15 cellular contexts compared by ENCODE assay signal in genomic region chr11:116257092-116257491, GRCh38.
DNase-seq lines count a peak whose midpoint lies in the region; ATAC-seq and TF ChIP-seq lines count a peak whose summit lies in the region.
"Had no signal": no experiment of that assay in that cellular context is flagged by ENCODE, and none has a peak within 500 bp of the region (broad histone marks: within the 10 kb centered on the region; RNA-seq: fewer than 3 reads in every experiment).

No MANE protein-coding gene starts in this region.

- H4K91ac ChIP-seq in neuronal stem cell (ENCODE audit: low read depth, low read length, poor library complexity) = no peak overlapping the region

- H3K4ac ChIP-seq in neuronal stem cell (ENCODE audit: low read length) = no peak overlapping the region

- H2AK5ac ChIP-seq in neuronal stem cell (ENCODE audit: low read depth, low read length) = no peak overlapping the region

- DNase-seq in HCT116 (ENCODE audit: low read depth, low spot score) (peak; percentile 4), NCI-H226 (peak; percentile 15), neuronal stem cell (ENCODE audit: low spot score) (no peak), NOMO-1 (lab: John Stamatoyannopoulos, UW; ENCODE audit: unreplicated experiment in 2 of 2) (no peak)
- DNase-seq: activated CD4-positive, CD25-positive, alpha-beta regulatory T cell; amniotic stem cell; central memory CD4-positive, alpha-beta T cell; effector CD4-positive, alpha-beta T cell; NCI-H2029; thyroid gland had no signal

- intact Hi-C loops in HCT116 (cut with micrococcal nuclease) = no loop called here

- no peaks in the 10 kb centered on the region for H4K20me1 ChIP-seq in HCT116 (ENCODE audit: insufficient read depth)

- no peak overlapping the region for H2BK15ac ChIP-seq in neuronal stem cell (ENCODE audit: low read length)

- H4K8ac ChIP-seq in neuronal stem cell (ENCODE audit: low read depth, low read length) = no peak overlapping the region

- H3K23ac ChIP-seq in neuronal stem cell (ENCODE audit: low read depth, low read length, poor library complexity) = no peak overlapping the region

- H3K4me2 ChIP-seq in HCT116 (ENCODE audit: low read length) (no peak overlapping the region), neuronal stem cell (ENCODE audit: insufficient read depth, low read length, poor library complexity, severe bottlenecking) (no peak overlapping the region)

- H3K27ac ChIP-seq in HCT116 (ENCODE audit: low read depth, low read length) = no peak overlapping the region
- H3K27ac ChIP-seq in neuronal stem cell (replicated peaks; ENCODE audit: low read length) = no peak overlapping the region
- H3K27ac ChIP-seq: parathyroid adenoma, RWPE1, thyroid gland had no signal

- TF ChIP-seq CTCF in HCT116 (IDR thresholded peaks at IDR 0.05 in 2 of 3, conservative IDR thresholded peaks at IDR 0.05 in 1 of 3; ENCODE audit: borderline replicate concordance in 1 of 3, insufficient read depth in 1 of 3, low read depth in 2 of 3, low read length in 2 of 3) = no peak

- H2BK12ac ChIP-seq in neuronal stem cell (ENCODE audit: low read length) = no peak overlapping the region

- H3K9ac ChIP-seq in HCT116 (ENCODE audit: low read length) = no peak overlapping the region
- no peak overlapping the region for H3K9ac ChIP-seq in neuronal stem cell (ENCODE audit: low read depth, low read length, poor library complexity)
- H3K9ac ChIP-seq: parathyroid adenoma had no signal

- H3K14ac ChIP-seq in neuronal stem cell (ENCODE audit: low read length) = no peak overlapping the region

- no peaks in the 10 kb centered on the region for H3K79me1 ChIP-seq in neuronal stem cell (ENCODE audit: low read depth, low read length)

- no peak for TF ChIP-seq POLR2A in HCT116 (IDR thresholded peaks at IDR 0.05; ENCODE audit: borderline replicate concordance, extremely low read depth, insufficient read depth, insufficient read length)

- WGBS in neuronal stem cell (ENCODE audit: extremely low coverage in 2 of 2, insufficient read length in 2 of 2, insufficient replicate concordance in 1 of 2), 2 donors = no CpG with 5 or more reads among the region's 1 CpG

- no peaks in the 10 kb centered on the region for H3K79me2 ChIP-seq in HCT116 (ENCODE audit: insufficient read depth, low read length)
- H3K79me2 ChIP-seq: parathyroid adenoma had no signal

- no peaks in the 10 kb centered on the region for H3K9me3 ChIP-seq in HCT116 (ENCODE audit: control insufficient read depth in 1 of 2, insufficient read depth in 1 of 2, low read depth in 1 of 2, low read length in 2 of 2)
- H3K9me3 ChIP-seq in neuronal stem cell (replicated peaks in 1 of 2; ENCODE audit: control insufficient read depth in 2 of 2, insufficient read depth in 1 of 2, low read depth in 1 of 2, low read length in 2 of 2) = no peaks in the 10 kb centered on the region
- H3K9me3 ChIP-seq: thyroid gland had no signal

- no peaks in the 10 kb centered on the region for H3K36me3 ChIP-seq in HCT116 (ENCODE audit: control insufficient read depth in 1 of 2, insufficient read depth in 2 of 2, low read length in 2 of 2)
- no peaks in the 10 kb centered on the region for H3K36me3 ChIP-seq in neuronal stem cell (replicated peaks in 1 of 2; ENCODE audit: control insufficient read depth in 2 of 2, insufficient read depth in 2 of 2, low read length in 2 of 2)
- H3K36me3 ChIP-seq: thyroid gland had no signal

- H3K18ac ChIP-seq in neuronal stem cell (ENCODE audit: low read length) = no peak overlapping the region

- no peak overlapping the region for H2AFZ ChIP-seq in HCT116 (ENCODE audit: low read depth, low read length, poor library complexity, severe bottlenecking)
- peak overlapping the region; percentile 31 for H2AFZ ChIP-seq in neuronal stem cell (ENCODE audit: low read length)
- H2AFZ ChIP-seq: parathyroid adenoma had no signal

- H2BK5ac ChIP-seq in neuronal stem cell (ENCODE audit: low read length) = no peak overlapping the region

- POLR2A ChIA-PET in HCT116 (lab: Charles Lee) = no interaction called here

- RAD21 ChIA-PET in HCT116 (lab: Charles Lee; ENCODE audit: low non-redundant PET in 1 of 2, low total read pairs in 2 of 2, uncharacterized antibody in 2 of 2, unreplicated experiment in 2 of 2) = no interaction called here

- H3K27me3 ChIP-seq in HCT116 (ENCODE audit: insufficient read depth, low read length) = peaks cover 58% of the 10 kb centered on the region
- H3K27me3 ChIP-seq in neuronal stem cell (ENCODE audit: control insufficient read depth in 3 of 3, insufficient read depth in 3 of 3, low read depth in 1 of 3, low read length in 3 of 3) = peaks cover 0 to 4% (median 0%) of the 10 kb centered on the region in 3 experiments
- H3K27me3 ChIP-seq: thyroid gland had no signal

- CTCF ChIA-PET in HCT116 (lab: Charles Lee) = no interaction called here

- H3K9me2 ChIP-seq in HCT116 (ENCODE audit: insufficient read depth) = no peaks in the 10 kb centered on the region

- no peak for TF ChIP-seq RAD21 in HCT116 (IDR thresholded peaks at IDR 0.05; ENCODE audit: low read depth)

- BruUV-seq in HCT116 (replicated peaks; lab: Mats Ljungman, UMichigan) = no TSS peak

- H3K4me3 ChIP-seq in HCT116 (replicated peaks in 1 of 2; ENCODE audit: low read depth in 1 of 2, low read length in 2 of 2) (no peak overlapping the region), neuronal stem cell (ENCODE audit: low read length in 2 of 2) (no peak overlapping the region)
- H3K4me3 ChIP-seq: thyroid gland had no signal

- no peak overlapping the region for H2BK120ac ChIP-seq in neuronal stem cell (ENCODE audit: low read depth, low read length)

- H3K4me1 ChIP-seq in HCT116 (ENCODE audit: control insufficient read depth in 1 of 2, insufficient read depth in 2 of 2, low read length in 2 of 2) = no peaks in the 10 kb centered on the region
- no peaks in the 10 kb centered on the region for H3K4me1 ChIP-seq in neuronal stem cell (ENCODE audit: control insufficient read depth in 2 of 2, insufficient read depth in 1 of 2, low read depth in 1 of 2, low read length in 2 of 2)
- H3K4me1 ChIP-seq: parathyroid adenoma, thyroid gland had no signal

- ATAC-seq in HCT116 (peak; percentile 82), esophagus mucosa (peak; percentile 53), HG02610 (IDR thresholded peaks at IDR 0.05; ENCODE audit: unreplicated experiment) (no peak), GM18519 (IDR thresholded peaks at IDR 0.05; ENCODE audit: low FRiP score, unreplicated experiment) (no peak)

TF ChIP-seq in HCT116, 20 proteins besides CTCF, POLR2A, EP300 and RAD21:
- TF ChIP-seq, protein P1, sequence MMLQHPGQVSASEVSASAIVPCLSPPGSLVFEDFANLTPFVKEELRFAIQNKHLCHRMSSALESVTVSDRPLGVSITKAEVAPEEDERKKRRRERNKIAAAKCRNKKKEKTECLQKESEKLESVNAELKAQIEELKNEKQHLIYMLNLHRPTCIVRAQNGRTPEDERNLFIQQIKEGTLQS (IDR thresholded peaks at IDR 0.05) = no peak
- peak; percentile 30; the same call in 1 of the 2 replicates for TF ChIP-seq SP1 (IDR thresholded peaks at IDR 0.05; ENCODE audit: low read depth)

Comparison
In these comparisons a context has a peak if more than half of its experiments do, and no peak if none do; other contexts are left out.
1. ATAC-seq: peak in HCT116 (single experiment) and esophagus mucosa (single experiment); none in HG02610 (single experiment) and GM18519 (single experiment).
2. DNase-seq: peak in HCT116 (single experiment) and NCI-H226 (single experiment); none in neuronal stem cell (single experiment) and NOMO-1 (0 of 2).